In genomic region chr3:23501201-23501824, GRCh38 we compare ENCODE assay signal across 1 cellular context.
TF ChIP-seq lines count a peak whose summit lies in the region.

No MANE protein-coding gene starts in this region.

TF ChIP-seq in WTC11, 78 proteins besides CTCF, POLR2A, EP300 and RAD21 (continued from another document):
- TF ChIP-seq ZNF532 (CRISPR knock-in tag; IDR thresholded peaks at IDR 0.05; ENCODE audit: borderline replicate concordance) (no peak), ZNF425 (CRISPR knock-in tag; conservative IDR thresholded peaks at IDR 0.05) (no peak), ZNF416 (CRISPR knock-in tag; IDR thresholded peaks at IDR 0.05) (no peak), AR (CRISPR knock-in tag; IDR thresholded peaks at IDR 0.05) (no peak), FOXJ3 (CRISPR knock-in tag; IDR thresholded peaks at IDR 0.05; ENCODE audit: borderline replicate concordance) (no peak), SOX15 (CRISPR knock-in tag; IDR thresholded peaks at IDR 0.05) (no peak), ELF4 (CRISPR knock-in tag; IDR thresholded peaks at IDR 0.05; ENCODE audit: low read depth) (no peak), RORB (CRISPR knock-in tag; IDR thresholded peaks at IDR 0.05) (no peak), MLX (CRISPR knock-in tag; IDR thresholded peaks at IDR 0.05) (no peak), PRDM15 (CRISPR knock-in tag; IDR thresholded peaks at IDR 0.05) (no peak), JUN (CRISPR knock-in tag; IDR thresholded peaks at IDR 0.05) (no peak), AFF4 (CRISPR knock-in tag; IDR thresholded peaks at IDR 0.05; ENCODE audit: borderline replicate concordance) (no peak)
